ENCODE assay signal across 22 cellular contexts in the genomic region with DNA sequence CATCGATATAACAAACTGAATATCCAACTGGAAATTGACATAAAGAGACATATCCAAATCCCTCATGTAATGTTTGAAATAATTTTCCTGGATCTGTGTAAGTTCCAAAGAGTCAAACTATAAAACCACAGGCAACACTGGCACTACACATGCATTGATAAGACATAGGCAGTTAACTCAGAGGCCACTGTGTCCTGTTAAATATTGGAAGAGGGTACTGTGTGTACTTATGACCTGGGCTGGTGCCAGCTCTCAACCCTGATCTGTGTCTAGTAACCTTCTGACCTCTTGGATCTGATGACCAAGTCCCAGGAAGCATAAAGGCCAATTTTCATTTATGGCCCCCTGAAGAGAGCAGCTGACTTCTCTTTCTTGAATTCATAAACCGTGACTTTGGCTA. TPM values are rescaled to one million over a fixed set of nuclear protein-coding genes. Genes with fewer than 3 reads are reported as not detected.
DNase-seq lines count a peak whose midpoint lies in the region; ATAC-seq, FAIRE-seq and TF ChIP-seq lines count a peak whose summit lies in the region.
"Had no signal": no experiment of that assay in that cellular context is flagged by ENCODE, and none has a peak within 500 bp of the region (broad histone marks: within the 10 kb centered on the region; RNA-seq: fewer than 3 reads in every experiment).

No MANE protein-coding gene starts in this region.

- peak overlapping the region; percentile 66 for H3K27ac ChIP-seq in VCaP
- peak overlapping the region; percentile 51 to 69 for H3K27ac ChIP-seq in liver (ENCODE audit: low read depth in 1 of 2, low read length in 2 of 2)
- H3K27ac ChIP-seq in small intestine (ENCODE audit: low read depth in 1 of 2, low read length in 1 of 2), result peak overlapping the region in 1 of 2 donors; percentile 81
- H3K27ac ChIP-seq: BLaER1 treated with 17β-estradiol and CSF1 and Interleukin-3, amounts not matched to agents 10 nM and 100 nM; GM23248 had no signal

- DNase-seq in LNCaP clone FGC (ENCODE audit: low read depth) (peak; percentile 67), small intestine (peak; percentile 82), posterior vena cava (ENCODE audit: low spot score) (no peak)
- DNase-seq: CD4-positive, CD25-positive, alpha-beta regulatory T cell; CD8-positive, alpha-beta memory T cell; COR-L47; DMS 273 treated with DMSO at 0.1 percent for 48 hours; DMS53; DND-41; EL; GM23248; HCEC 1CT had no signal

- H3K4me3 ChIP-seq in LNCaP clone FGC (ENCODE audit: low read depth, low read length), result no peak overlapping the region
- peak overlapping the region in 2 of 3 donors; percentile 40 to 42 for H3K4me3 ChIP-seq in liver (ENCODE audit: low read depth in 1 of 3, low read length in 3 of 3)
- peak overlapping the region in 1 of 2 donors; percentile 8 for H3K4me3 ChIP-seq in small intestine (ENCODE audit: low read depth in 1 of 2, low read length in 2 of 2)
- H3K4me3 ChIP-seq: BLaER1 treated with 17β-estradiol and CSF1 and Interleukin-3, amounts not matched to agents 10 nM and 100 nM; GM23248 had no signal

- 36% methylated on average over 2 of the region's 2 CpGs for WGBS in liver
- 54 to 73% (median 67%) methylated on average over 2 of the region's 2 CpGs for WGBS in small intestine, 3 donors

- H3K9me3 ChIP-seq in liver (ENCODE audit: control insufficient read depth in 4 of 4, low read length in 3 of 4) (no peaks in the 10 kb centered on the region), small intestine (ENCODE audit: control insufficient read depth, low read depth) (no peaks in the 10 kb centered on the region)

- H3K9ac ChIP-seq in liver (ENCODE audit: low read depth in 1 of 2, low read length in 2 of 2), result peak overlapping the region in 1 of 2 donors; percentile 63
- H3K9ac ChIP-seq: BLaER1 treated with 17β-estradiol and CSF1 and Interleukin-3, amounts not matched to agents 10 nM and 100 nM; GM23248 had no signal

- intact Hi-C loops in posterior vena cava (cut with DNase I), result no loop called here

- H3K4me1 ChIP-seq in liver (ENCODE audit: control insufficient read depth in 4 of 4, insufficient read depth in 4 of 4, low read length in 3 of 4), result peaks cover 7 to 57% (median 30%) of the 10 kb centered on the region in 4 donors
- H3K4me1 ChIP-seq in small intestine (ENCODE audit: control insufficient read depth in 2 of 2, insufficient read depth in 1 of 2, low read depth in 1 of 2, low read length in 1 of 2), result peaks cover 5 to 6% of the 10 kb centered on the region in 2 donors

- no peak for TF ChIP-seq CTCF in LNCaP clone FGC (IDR thresholded peaks at IDR 0.05; ENCODE audit: control insufficient read depth, extremely low read depth, insufficient read depth)
- TF ChIP-seq CTCF in VCaP (conservative IDR thresholded peaks at IDR 0.05), result no peak
- no peak for TF ChIP-seq CTCF in liver (IDR thresholded peaks at IDR 0.05; ENCODE audit: low read depth, low read length, missing input control)

- H3K36me3 ChIP-seq in liver (ENCODE audit: control insufficient read depth in 4 of 4, insufficient read depth in 3 of 4, low read depth in 1 of 4, low read length in 3 of 4) (peaks cover 0 to 2% (median 0%) of the 10 kb centered on the region in 4 donors), small intestine (ENCODE audit: control insufficient read depth in 2 of 2, insufficient read depth in 2 of 2, low read length in 2 of 2) (no peaks in the 10 kb centered on the region)
- H3K36me3 ChIP-seq: BLaER1 treated with 17β-estradiol and CSF1 and Interleukin-3, amounts not matched to agents 10 nM and 100 nM had no signal

- ATAC-seq in HG02610 (IDR thresholded peaks at IDR 0.05; ENCODE audit: unreplicated experiment) (no peak), GM21360 (IDR thresholded peaks at IDR 0.05; ENCODE audit: unreplicated experiment) (no peak)

- H3K27me3 ChIP-seq in liver (ENCODE audit: control insufficient read depth in 4 of 4, insufficient read depth in 4 of 4, low read length in 3 of 4), result no peaks in the 10 kb centered on the region
- no peaks in the 10 kb centered on the region for H3K27me3 ChIP-seq in small intestine (ENCODE audit: control insufficient read depth in 2 of 2, insufficient read depth in 2 of 2, low read length in 2 of 2)
- H3K27me3 ChIP-seq: BLaER1 treated with 17β-estradiol and CSF1 and Interleukin-3, amounts not matched to agents 10 nM and 100 nM had no signal

- TF ChIP-seq RAD21 in liver (IDR thresholded peaks at IDR 0.05), result peak; percentile 17 to 48

- FAIRE-seq in small intestine (lab: Jason Lieb, UNC), result no peak
- FAIRE-seq: GM12891, GM19239 had no signal

TF ChIP-seq in liver, 16 proteins besides CTCF, POLR2A, EP300 and RAD21:
- TF ChIP-seq RXRA (IDR thresholded peaks at IDR 0.05) (peak; percentile 91 to 92), TAF1 (conservative IDR thresholded peaks at IDR 0.05) (peak; percentile 79), ZBTB33 (IDR thresholded peaks at IDR 0.05) (no peak), HNF4A (conservative IDR thresholded peaks at IDR 0.05) (peak; percentile 84), FOXA1 (IDR thresholded peaks at IDR 0.05) (peak; percentile 48), YY1 (IDR thresholded peaks at IDR 0.05) (peak; percentile 26), SP1 (IDR thresholded peaks at IDR 0.05) (peak; percentile 90), FOXA2 (IDR thresholded peaks at IDR 0.05) (peak; percentile 71), HNF4G (IDR thresholded peaks at IDR 0.05) (peak; percentile 34), JUND (IDR thresholded peaks at IDR 0.05) (peak; percentile 40 to 46), GABPA (IDR thresholded peaks at IDR 0.05 in 1 of 2, conservative IDR thresholded peaks at IDR 0.05 in 1 of 2) (no peak), NR2F2 (IDR thresholded peaks at IDR 0.05) (peak; percentile 87), EGR1 (IDR thresholded peaks at IDR 0.05; ENCODE audit: low read depth in 2 of 2) (no peak)
- TF ChIP-seq, protein P1, sequence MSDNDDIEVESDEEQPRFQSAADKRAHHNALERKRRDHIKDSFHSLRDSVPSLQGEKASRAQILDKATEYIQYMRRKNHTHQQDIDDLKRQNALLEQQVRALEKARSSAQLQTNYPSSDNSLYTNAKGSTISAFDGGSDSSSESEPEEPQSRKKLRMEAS (IDR thresholded peaks at IDR 0.05), result peak; percentile 66
- TF ChIP-seq, protein P2, sequence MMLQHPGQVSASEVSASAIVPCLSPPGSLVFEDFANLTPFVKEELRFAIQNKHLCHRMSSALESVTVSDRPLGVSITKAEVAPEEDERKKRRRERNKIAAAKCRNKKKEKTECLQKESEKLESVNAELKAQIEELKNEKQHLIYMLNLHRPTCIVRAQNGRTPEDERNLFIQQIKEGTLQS (IDR thresholded peaks at IDR 0.05), result peak; percentile 65
- TF ChIP-seq, protein P3, sequence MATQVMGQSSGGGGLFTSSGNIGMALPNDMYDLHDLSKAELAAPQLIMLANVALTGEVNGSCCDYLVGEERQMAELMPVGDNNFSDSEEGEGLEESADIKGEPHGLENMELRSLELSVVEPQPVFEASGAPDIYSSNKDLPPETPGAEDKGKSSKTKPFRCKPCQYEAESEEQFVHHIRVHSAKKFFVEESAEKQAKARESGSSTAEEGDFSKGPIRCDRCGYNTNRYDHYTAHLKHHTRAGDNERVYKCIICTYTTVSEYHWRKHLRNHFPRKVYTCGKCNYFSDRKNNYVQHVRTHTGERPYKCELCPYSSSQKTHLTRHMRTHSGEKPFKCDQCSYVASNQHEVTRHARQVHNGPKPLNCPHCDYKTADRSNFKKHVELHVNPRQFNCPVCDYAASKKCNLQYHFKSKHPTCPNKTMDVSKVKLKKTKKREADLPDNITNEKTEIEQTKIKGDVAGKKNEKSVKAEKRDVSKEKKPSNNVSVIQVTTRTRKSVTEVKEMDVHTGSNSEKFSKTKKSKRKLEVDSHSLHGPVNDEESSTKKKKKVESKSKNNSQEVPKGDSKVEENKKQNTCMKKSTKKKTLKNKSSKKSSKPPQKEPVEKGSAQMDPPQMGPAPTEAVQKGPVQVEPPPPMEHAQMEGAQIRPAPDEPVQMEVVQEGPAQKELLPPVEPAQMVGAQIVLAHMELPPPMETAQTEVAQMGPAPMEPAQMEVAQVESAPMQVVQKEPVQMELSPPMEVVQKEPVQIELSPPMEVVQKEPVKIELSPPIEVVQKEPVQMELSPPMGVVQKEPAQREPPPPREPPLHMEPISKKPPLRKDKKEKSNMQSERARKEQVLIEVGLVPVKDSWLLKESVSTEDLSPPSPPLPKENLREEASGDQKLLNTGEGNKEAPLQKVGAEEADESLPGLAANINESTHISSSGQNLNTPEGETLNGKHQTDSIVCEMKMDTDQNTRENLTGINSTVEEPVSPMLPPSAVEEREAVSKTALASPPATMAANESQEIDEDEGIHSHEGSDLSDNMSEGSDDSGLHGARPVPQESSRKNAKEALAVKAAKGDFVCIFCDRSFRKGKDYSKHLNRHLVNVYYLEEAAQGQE (IDR thresholded peaks at IDR 0.05), result peak; percentile 28

RNA-seq across cellular contexts. Expression of gene NR1I2, which starts 4.5 kb away (rescaled TPM):
- total RNA-seq in liver (100 to 1,000 TPM in 1 of 2 donors, 1 to 10 TPM in 1; 3.2 to 121 TPM), posterior vena cava (under 1 TPM in 1 of 2 donors, not detected in 1; 0.19 TPM)
- polyA plus RNA-seq in liver (10 to 100 TPM; 32.6 to 63.5 TPM), small intestine (100 to 1,000 TPM in 1 of 3 donors, 10 to 100 TPM in 2; 37.8 to 166 (median 85.7) TPM)
- total RNA-seq: A172, G401, GM23248, H4 had no signal
